Comparison of ENCODE assay signal across 1 cellular context in genomic region chr12:132143328-132144071, GRCh38.
TF ChIP-seq lines count a peak whose summit lies in the region.

No MANE protein-coding gene starts in this region.

TF ChIP-seq in HepG2, 621 proteins besides CTCF, POLR2A, EP300 and RAD21:
- TF ChIP-seq FIP1L1 (IDR thresholded peaks at IDR 0.05; ENCODE audit: borderline replicate concordance, insufficient read depth, low read depth, low read length) (no peak), PTBP1 (IDR thresholded peaks at IDR 0.05; ENCODE audit: low read depth, low read length, poor library complexity, severe bottlenecking) (no peak), IRX3 (CRISPR knock-in tag; IDR thresholded peaks at IDR 0.05; ENCODE audit: borderline replicate concordance, low read depth) (0 out of 2 replicates have a peak, but pooled peaks have one; percentile 0), HIVEP1 (CRISPR knock-in tag; IDR thresholded peaks at IDR 0.05) (0 out of 2 replicates have a peak, but pooled peaks have one; percentile 45), ATAD3A (CRISPR knock-in tag; IDR thresholded peaks at IDR 0.05) (no peak), MTERF4 (CRISPR knock-in tag; IDR thresholded peaks at IDR 0.05) (0 out of 2 replicates have a peak, but pooled peaks have one; percentile 9), POGK (CRISPR knock-in tag; conservative IDR thresholded peaks at IDR 0.05) (no peak), NBN (conservative IDR thresholded peaks at IDR 0.05) (no peak), ZNF891 (CRISPR knock-in tag; IDR thresholded peaks at IDR 0.05) (0 out of 2 replicates have a peak, but pooled peaks have one; percentile 4), NFE2 (CRISPR knock-in tag; IDR thresholded peaks at IDR 0.05) (no peak), KDM2A (CRISPR knock-in tag; IDR thresholded peaks at IDR 0.05; ENCODE audit: borderline replicate concordance, low read depth) (0 out of 2 replicates have a peak, but pooled peaks have one; percentile 41), ZNF33B (CRISPR knock-in tag; IDR thresholded peaks at IDR 0.05) (no peak), ZNF232 (CRISPR knock-in tag; IDR thresholded peaks at IDR 0.05; ENCODE audit: borderline replicate concordance) (no peak), ZNF446 (CRISPR knock-in tag; IDR thresholded peaks at IDR 0.05) (no peak), ZNF251 (CRISPR knock-in tag; IDR thresholded peaks at IDR 0.05) (no peak), JUNB (CRISPR knock-in tag; IDR thresholded peaks at IDR 0.05; ENCODE audit: borderline replicate concordance) (no peak), NRL (CRISPR knock-in tag; IDR thresholded peaks at IDR 0.05; ENCODE audit: borderline replicate concordance) (0 out of 2 replicates have a peak, but pooled peaks have one; percentile 65), CBFB (CRISPR knock-in tag; IDR thresholded peaks at IDR 0.05) (no peak), UBTF (CRISPR knock-in tag; IDR thresholded peaks at IDR 0.05) (no peak), HMG20A (CRISPR knock-in tag; IDR thresholded peaks at IDR 0.05; ENCODE audit: borderline replicate concordance) (no peak), PCBP1 (IDR thresholded peaks at IDR 0.05; ENCODE audit: borderline replicate concordance, low read depth, low read length) (no peak), KLF16 (CRISPR knock-in tag; IDR thresholded peaks at IDR 0.05) (no peak), ZNF670 (CRISPR knock-in tag; IDR thresholded peaks at IDR 0.05; ENCODE audit: borderline replicate concordance) (no peak), ETV5 (CRISPR knock-in tag; IDR thresholded peaks at IDR 0.05; ENCODE audit: borderline replicate concordance) (no peak)
TF ChIP-seq in HepG2: peak in this region for 6.
